In genomic region chr4:156718226-156718625, GRCh38 we compare ENCODE assay signal across 25 cellular contexts.
"Had no signal": no experiment of that assay in that cellular context is flagged by ENCODE, and none has a peak within 500 bp of the region (broad histone marks: within the 10 kb centered on the region; RNA-seq: fewer than 3 reads in every experiment).

No MANE protein-coding gene starts in this region.

- H3K4me3 ChIP-seq: adrenal gland, cardiac muscle cell, heart right ventricle, left ventricle myocardium inferior, prostate gland, thyroid gland had no signal

- H3K4me1 Mint-ChIP-seq: activated B cell treated with CpG ODN at 0.5 μM for 24 hours; activated CD4-positive, alpha-beta T cell treated with anti-CD3 and anti-CD28 coated beads for 36 hours; activated T-helper 17 cell treated with anti-CD3 and anti-CD28 coated beads, Interleukin-2, amount 50 U/mL, for 72 hours; naive thymus-derived CD8-positive, alpha-beta T cell had no signal

- H3K36me3 ChIP-seq: adrenal gland, cardiac muscle cell, heart right ventricle, left ventricle myocardium inferior, prostate gland, thyroid gland had no signal

- H3K27ac ChIP-seq: adrenal gland, cardiac muscle cell, heart right ventricle, left ventricle myocardium inferior, prostate gland, thyroid gland had no signal

- H3K27ac Mint-ChIP-seq: activated B cell treated with CpG ODN at 0.5 μM for 24 hours; activated CD4-positive, alpha-beta T cell treated with anti-CD3 and anti-CD28 coated beads for 36 hours; activated naive CD8-positive, alpha-beta T cell; activated T-cell treated with anti-CD3 and anti-CD28 coated beads, Interleukin-2, amount 50 U/mL, for 24 hours; activated T-helper 17 cell treated with anti-CD3 and anti-CD28 coated beads, Interleukin-2, amount 50 U/mL, for 72 hours; dendritic cell treated with granulocyte-macrophage colony-stimulating factor and Interleukin-4, amounts not matched to agents 40 ng/mL and 50 ng/mL, for 4 days; mesothelial cell of epicardium; naive thymus-derived CD8-positive, alpha-beta T cell; stimulated activated naive CD8-positive, alpha-beta T cell treated with anti-CD3 and anti-CD28 coated beads, Interleukin-15, Interleukin-2, amounts not matched to agents 100 ng/mL and 50 ng/mL, for 24 hours; T-helper 1 cell treated with Interleukin-12 subunit alpha and Interleukin-12 subunit beta and Interleukin-4 antibody, amounts not matched to agents 30 μg/mL and 1 μg/mL, for 36 hours had no signal

- ATAC-seq: activated CD4-positive, alpha-beta T cell treated with anti-CD3 and anti-CD28 coated beads for 36 hours; activated T-helper 17 cell treated with anti-CD3 and anti-CD28 coated beads, Interleukin-2, amount 50 U/mL, for 72 hours; heart right ventricle; naive thymus-derived CD8-positive, alpha-beta T cell had no signal

- H3K4me1 ChIP-seq: adrenal gland, heart right ventricle, left ventricle myocardium inferior, prostate gland, thyroid gland had no signal

- H3K36me3 Mint-ChIP-seq: activated naive CD8-positive, alpha-beta T cell; mesothelial cell of epicardium; naive thymus-derived CD8-positive, alpha-beta T cell had no signal

- H3K9me3 Mint-ChIP-seq: activated T-cell treated with anti-CD3 and anti-CD28 coated beads, Interleukin-2, amount 50 U/mL, for 24 hours; dendritic cell treated with granulocyte-macrophage colony-stimulating factor and Interleukin-4, amounts not matched to agents 40 ng/mL and 50 ng/mL, for 4 days; T-helper 1 cell treated with Interleukin-12 subunit alpha and Interleukin-12 subunit beta and Interleukin-4 antibody, amounts not matched to agents 30 μg/mL and 1 μg/mL, for 36 hours had no signal

- H3K4me3 Mint-ChIP-seq: activated B cell treated with CpG ODN at 0.5 μM for 24 hours; activated CD4-positive, alpha-beta T cell treated with anti-CD3 and anti-CD28 coated beads for 36 hours; activated naive CD8-positive, alpha-beta T cell; activated T-cell treated with anti-CD3 and anti-CD28 coated beads, Interleukin-2, amount 50 U/mL, for 24 hours; activated T-helper 17 cell treated with anti-CD3 and anti-CD28 coated beads, Interleukin-2, amount 50 U/mL, for 72 hours; dendritic cell treated with granulocyte-macrophage colony-stimulating factor and Interleukin-4, amounts not matched to agents 40 ng/mL and 50 ng/mL, for 4 days; mesothelial cell of epicardium; naive thymus-derived CD8-positive, alpha-beta T cell; stimulated activated naive CD8-positive, alpha-beta T cell treated with anti-CD3 and anti-CD28 coated beads, Interleukin-15, Interleukin-2, amounts not matched to agents 100 ng/mL and 50 ng/mL, for 24 hours; T-helper 1 cell treated with Interleukin-12 subunit alpha and Interleukin-12 subunit beta and Interleukin-4 antibody, amounts not matched to agents 30 μg/mL and 1 μg/mL, for 36 hours had no signal

- H3K27me3 Mint-ChIP-seq: activated B cell treated with CpG ODN at 0.5 μM for 24 hours; activated CD4-positive, alpha-beta T cell treated with anti-CD3 and anti-CD28 coated beads for 36 hours; activated naive CD8-positive, alpha-beta T cell; activated T-cell treated with anti-CD3 and anti-CD28 coated beads, Interleukin-2, amount 50 U/mL, for 24 hours; activated T-helper 17 cell treated with anti-CD3 and anti-CD28 coated beads, Interleukin-2, amount 50 U/mL, for 72 hours; dendritic cell treated with granulocyte-macrophage colony-stimulating factor and Interleukin-4, amounts not matched to agents 40 ng/mL and 50 ng/mL, for 4 days; naive thymus-derived CD8-positive, alpha-beta T cell; stimulated activated naive CD8-positive, alpha-beta T cell treated with anti-CD3 and anti-CD28 coated beads, Interleukin-15, Interleukin-2, amounts not matched to agents 100 ng/mL and 50 ng/mL, for 24 hours had no signal

- H3K27me3 ChIP-seq: adrenal gland, cardiac muscle cell, heart right ventricle, thyroid gland had no signal

- DNase-seq: activated B cell treated with CpG ODN at 0.5 μM for 24 hours; activated CD4-positive, alpha-beta T cell treated with anti-CD3 and anti-CD28 coated beads for 36 hours; activated CD4-positive, alpha-beta T cell treated with anti-CD3 and anti-CD28 coated beads, Interleukin-2, amount 50 U/mL, for 4 hours; activated CD8-positive, alpha-beta memory T cell treated with anti-CD3 and anti-CD28 coated beads for 24 hours; activated CD8-positive, alpha-beta memory T cell treated with anti-CD3 and anti-CD28 coated beads, Interleukin-2, amount 50 U/mL, for 4 hours; activated T-cell treated with anti-CD3 and anti-CD28 coated beads, Interleukin-2, amount 50 U/mL, for 24 hours; effector CD4-positive, alpha-beta T cell; heart right ventricle; kidney; left ventricle myocardium inferior; mammary epithelial cell; naive thymus-derived CD8-positive, alpha-beta T cell; stimulated activated CD4-positive, alpha-beta T cell treated with anti-CD3 and anti-CD28 coated beads, Interleukin-1b, Interleukin-23, amount 100 ng/mL, for 48 hours; substantia nigra; T1000; thyroid gland had no signal

- H3K9me3 ChIP-seq: adrenal gland, heart right ventricle, left ventricle myocardium inferior, prostate gland, thyroid gland had no signal
